In the genomic region with DNA sequence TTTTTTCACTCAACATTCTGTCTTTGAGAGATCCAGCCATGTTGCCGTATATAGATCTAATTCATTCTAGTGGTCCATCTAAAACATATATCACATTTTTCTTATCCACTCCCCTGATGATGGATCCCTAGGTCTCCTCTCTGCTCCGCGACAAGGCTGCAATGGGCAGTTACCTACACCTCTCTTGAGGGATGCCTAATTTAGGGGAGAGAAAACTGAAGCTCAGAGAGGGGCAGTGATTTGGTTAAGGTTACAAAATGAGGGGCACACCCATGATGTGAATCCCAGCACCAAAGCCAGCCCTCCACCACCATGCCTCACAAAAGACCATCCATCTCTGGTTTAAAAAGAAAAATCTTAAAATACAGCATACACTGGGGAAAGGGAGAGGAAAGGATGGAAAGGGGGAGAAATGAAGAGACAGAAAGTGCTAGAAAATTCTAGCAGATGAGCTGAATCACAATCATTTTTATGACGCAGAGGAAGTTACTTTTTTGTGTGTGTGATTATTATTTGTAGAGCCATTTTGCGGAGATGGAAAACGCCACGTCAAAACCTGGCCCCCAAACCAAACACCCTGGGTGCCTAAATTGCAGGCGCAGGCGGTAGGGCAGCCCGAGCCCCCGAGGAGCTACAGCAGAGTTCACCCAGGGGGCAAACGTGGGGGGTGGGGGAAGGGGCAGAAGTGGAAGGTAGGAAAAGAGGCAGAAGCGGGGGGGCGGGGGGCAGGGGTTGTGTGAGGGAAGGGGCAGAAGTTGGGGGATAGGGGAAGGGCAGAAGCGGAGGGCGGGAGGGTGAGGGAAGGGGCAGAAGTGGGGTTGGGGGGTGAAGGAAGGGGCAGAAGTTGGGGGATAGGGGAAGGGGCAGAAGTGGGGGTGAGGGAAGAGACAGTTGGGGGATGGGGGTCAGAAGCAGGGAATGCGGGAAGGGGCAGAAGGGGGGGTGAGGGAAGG, we compare ENCODE assay signal across 2 cellular contexts.
TF ChIP-seq lines count a peak whose summit lies in the region.

No MANE protein-coding gene starts in this region.

TF ChIP-seq in liver, 16 proteins besides CTCF, POLR2A, EP300 and RAD21:
- TF ChIP-seq NR2F2 (IDR thresholded peaks at IDR 0.05) (no peak), GABPA (IDR thresholded peaks at IDR 0.05 in 1 of 2, conservative IDR thresholded peaks at IDR 0.05 in 1 of 2) (no peak), JUND (IDR thresholded peaks at IDR 0.05) (no peak), FOXA2 (IDR thresholded peaks at IDR 0.05) (no peak), EGR1 (IDR thresholded peaks at IDR 0.05; ENCODE audit: low read depth in 2 of 2) (no peak), TAF1 (conservative IDR thresholded peaks at IDR 0.05) (no peak), SP1 (IDR thresholded peaks at IDR 0.05) (no peak), RXRA (IDR thresholded peaks at IDR 0.05) (no peak)
- TF ChIP-seq, protein P1, sequence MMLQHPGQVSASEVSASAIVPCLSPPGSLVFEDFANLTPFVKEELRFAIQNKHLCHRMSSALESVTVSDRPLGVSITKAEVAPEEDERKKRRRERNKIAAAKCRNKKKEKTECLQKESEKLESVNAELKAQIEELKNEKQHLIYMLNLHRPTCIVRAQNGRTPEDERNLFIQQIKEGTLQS (IDR thresholded peaks at IDR 0.05), result no peak
- TF ChIP-seq, protein P2, sequence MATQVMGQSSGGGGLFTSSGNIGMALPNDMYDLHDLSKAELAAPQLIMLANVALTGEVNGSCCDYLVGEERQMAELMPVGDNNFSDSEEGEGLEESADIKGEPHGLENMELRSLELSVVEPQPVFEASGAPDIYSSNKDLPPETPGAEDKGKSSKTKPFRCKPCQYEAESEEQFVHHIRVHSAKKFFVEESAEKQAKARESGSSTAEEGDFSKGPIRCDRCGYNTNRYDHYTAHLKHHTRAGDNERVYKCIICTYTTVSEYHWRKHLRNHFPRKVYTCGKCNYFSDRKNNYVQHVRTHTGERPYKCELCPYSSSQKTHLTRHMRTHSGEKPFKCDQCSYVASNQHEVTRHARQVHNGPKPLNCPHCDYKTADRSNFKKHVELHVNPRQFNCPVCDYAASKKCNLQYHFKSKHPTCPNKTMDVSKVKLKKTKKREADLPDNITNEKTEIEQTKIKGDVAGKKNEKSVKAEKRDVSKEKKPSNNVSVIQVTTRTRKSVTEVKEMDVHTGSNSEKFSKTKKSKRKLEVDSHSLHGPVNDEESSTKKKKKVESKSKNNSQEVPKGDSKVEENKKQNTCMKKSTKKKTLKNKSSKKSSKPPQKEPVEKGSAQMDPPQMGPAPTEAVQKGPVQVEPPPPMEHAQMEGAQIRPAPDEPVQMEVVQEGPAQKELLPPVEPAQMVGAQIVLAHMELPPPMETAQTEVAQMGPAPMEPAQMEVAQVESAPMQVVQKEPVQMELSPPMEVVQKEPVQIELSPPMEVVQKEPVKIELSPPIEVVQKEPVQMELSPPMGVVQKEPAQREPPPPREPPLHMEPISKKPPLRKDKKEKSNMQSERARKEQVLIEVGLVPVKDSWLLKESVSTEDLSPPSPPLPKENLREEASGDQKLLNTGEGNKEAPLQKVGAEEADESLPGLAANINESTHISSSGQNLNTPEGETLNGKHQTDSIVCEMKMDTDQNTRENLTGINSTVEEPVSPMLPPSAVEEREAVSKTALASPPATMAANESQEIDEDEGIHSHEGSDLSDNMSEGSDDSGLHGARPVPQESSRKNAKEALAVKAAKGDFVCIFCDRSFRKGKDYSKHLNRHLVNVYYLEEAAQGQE (IDR thresholded peaks at IDR 0.05), result no peak

TF ChIP-seq in HepG2, 621 proteins besides CTCF, POLR2A, EP300 and RAD21:
- TF ChIP-seq ZNF383 (CRISPR knock-in tag; IDR thresholded peaks at IDR 0.05; ENCODE audit: borderline replicate concordance) (no peak), ZNF776 (CRISPR knock-in tag; IDR thresholded peaks at IDR 0.05) (no peak), ZNF674 (CRISPR knock-in tag; IDR thresholded peaks at IDR 0.05; ENCODE audit: low read depth) (no peak), TIGD3 (CRISPR knock-in tag; IDR thresholded peaks at IDR 0.05; ENCODE audit: borderline replicate concordance) (no peak), DMAP1 (CRISPR knock-in tag; IDR thresholded peaks at IDR 0.05) (no peak), AHDC1 (CRISPR knock-in tag; IDR thresholded peaks at IDR 0.05; ENCODE audit: borderline replicate concordance) (no peak), ZNF747 (CRISPR knock-in tag; IDR thresholded peaks at IDR 0.05; ENCODE audit: borderline replicate concordance) (no peak), EHMT2 (IDR thresholded peaks at IDR 0.05; ENCODE audit: borderline replicate concordance, low read depth, low read length) (no peak), ZFP36 (IDR thresholded peaks at IDR 0.05; ENCODE audit: borderline replicate concordance, low read depth, low read length, partially characterized antibody) (no peak), ZBTB3 (CRISPR knock-in tag; IDR thresholded peaks at IDR 0.05; ENCODE audit: borderline replicate concordance, low read depth) (no peak), SRSF1 (optimal IDR thresholded peaks at IDR 0.05; ENCODE audit: low read depth, low read length) (no peak), HOXA7 (CRISPR knock-in tag; IDR thresholded peaks at IDR 0.05) (no peak), ZNF550 (CRISPR knock-in tag; IDR thresholded peaks at IDR 0.05; ENCODE audit: borderline replicate concordance) (no peak), KDM1A (CRISPR knock-in tag; IDR thresholded peaks at IDR 0.05) (no peak), DNMT1 (CRISPR knock-in tag; IDR thresholded peaks at IDR 0.05) (no peak), TSC22D2 (CRISPR knock-in tag; IDR thresholded peaks at IDR 0.05; ENCODE audit: borderline replicate concordance) (no peak), MYNN (CRISPR knock-in tag; IDR thresholded peaks at IDR 0.05; ENCODE audit: low read depth) (no peak)
- TF ChIP-seq, protein P3, sequence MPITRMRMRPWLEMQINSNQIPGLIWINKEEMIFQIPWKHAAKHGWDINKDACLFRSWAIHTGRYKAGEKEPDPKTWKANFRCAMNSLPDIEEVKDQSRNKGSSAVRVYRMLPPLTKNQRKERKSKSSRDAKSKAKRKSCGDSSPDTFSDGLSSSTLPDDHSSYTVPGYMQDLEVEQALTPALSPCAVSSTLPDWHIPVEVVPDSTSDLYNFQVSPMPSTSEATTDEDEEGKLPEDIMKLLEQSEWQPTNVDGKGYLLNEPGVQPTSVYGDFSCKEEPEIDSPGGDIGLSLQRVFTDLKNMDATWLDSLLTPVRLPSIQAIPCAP (CRISPR knock-in tag; IDR thresholded peaks at IDR 0.05; ENCODE audit: low read depth), result no peak
- TF ChIP-seq, protein P4, sequence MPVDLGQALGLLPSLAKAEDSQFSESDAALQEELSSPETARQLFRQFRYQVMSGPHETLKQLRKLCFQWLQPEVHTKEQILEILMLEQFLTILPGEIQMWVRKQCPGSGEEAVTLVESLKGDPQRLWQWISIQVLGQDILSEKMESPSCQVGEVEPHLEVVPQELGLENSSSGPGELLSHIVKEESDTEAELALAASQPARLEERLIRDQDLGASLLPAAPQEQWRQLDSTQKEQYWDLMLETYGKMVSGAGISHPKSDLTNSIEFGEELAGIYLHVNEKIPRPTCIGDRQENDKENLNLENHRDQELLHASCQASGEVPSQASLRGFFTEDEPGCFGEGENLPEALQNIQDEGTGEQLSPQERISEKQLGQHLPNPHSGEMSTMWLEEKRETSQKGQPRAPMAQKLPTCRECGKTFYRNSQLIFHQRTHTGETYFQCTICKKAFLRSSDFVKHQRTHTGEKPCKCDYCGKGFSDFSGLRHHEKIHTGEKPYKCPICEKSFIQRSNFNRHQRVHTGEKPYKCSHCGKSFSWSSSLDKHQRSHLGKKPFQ (CRISPR knock-in tag; IDR thresholded peaks at IDR 0.05; ENCODE audit: insufficient replicate concordance), result no peak
- TF ChIP-seq, protein P5, sequence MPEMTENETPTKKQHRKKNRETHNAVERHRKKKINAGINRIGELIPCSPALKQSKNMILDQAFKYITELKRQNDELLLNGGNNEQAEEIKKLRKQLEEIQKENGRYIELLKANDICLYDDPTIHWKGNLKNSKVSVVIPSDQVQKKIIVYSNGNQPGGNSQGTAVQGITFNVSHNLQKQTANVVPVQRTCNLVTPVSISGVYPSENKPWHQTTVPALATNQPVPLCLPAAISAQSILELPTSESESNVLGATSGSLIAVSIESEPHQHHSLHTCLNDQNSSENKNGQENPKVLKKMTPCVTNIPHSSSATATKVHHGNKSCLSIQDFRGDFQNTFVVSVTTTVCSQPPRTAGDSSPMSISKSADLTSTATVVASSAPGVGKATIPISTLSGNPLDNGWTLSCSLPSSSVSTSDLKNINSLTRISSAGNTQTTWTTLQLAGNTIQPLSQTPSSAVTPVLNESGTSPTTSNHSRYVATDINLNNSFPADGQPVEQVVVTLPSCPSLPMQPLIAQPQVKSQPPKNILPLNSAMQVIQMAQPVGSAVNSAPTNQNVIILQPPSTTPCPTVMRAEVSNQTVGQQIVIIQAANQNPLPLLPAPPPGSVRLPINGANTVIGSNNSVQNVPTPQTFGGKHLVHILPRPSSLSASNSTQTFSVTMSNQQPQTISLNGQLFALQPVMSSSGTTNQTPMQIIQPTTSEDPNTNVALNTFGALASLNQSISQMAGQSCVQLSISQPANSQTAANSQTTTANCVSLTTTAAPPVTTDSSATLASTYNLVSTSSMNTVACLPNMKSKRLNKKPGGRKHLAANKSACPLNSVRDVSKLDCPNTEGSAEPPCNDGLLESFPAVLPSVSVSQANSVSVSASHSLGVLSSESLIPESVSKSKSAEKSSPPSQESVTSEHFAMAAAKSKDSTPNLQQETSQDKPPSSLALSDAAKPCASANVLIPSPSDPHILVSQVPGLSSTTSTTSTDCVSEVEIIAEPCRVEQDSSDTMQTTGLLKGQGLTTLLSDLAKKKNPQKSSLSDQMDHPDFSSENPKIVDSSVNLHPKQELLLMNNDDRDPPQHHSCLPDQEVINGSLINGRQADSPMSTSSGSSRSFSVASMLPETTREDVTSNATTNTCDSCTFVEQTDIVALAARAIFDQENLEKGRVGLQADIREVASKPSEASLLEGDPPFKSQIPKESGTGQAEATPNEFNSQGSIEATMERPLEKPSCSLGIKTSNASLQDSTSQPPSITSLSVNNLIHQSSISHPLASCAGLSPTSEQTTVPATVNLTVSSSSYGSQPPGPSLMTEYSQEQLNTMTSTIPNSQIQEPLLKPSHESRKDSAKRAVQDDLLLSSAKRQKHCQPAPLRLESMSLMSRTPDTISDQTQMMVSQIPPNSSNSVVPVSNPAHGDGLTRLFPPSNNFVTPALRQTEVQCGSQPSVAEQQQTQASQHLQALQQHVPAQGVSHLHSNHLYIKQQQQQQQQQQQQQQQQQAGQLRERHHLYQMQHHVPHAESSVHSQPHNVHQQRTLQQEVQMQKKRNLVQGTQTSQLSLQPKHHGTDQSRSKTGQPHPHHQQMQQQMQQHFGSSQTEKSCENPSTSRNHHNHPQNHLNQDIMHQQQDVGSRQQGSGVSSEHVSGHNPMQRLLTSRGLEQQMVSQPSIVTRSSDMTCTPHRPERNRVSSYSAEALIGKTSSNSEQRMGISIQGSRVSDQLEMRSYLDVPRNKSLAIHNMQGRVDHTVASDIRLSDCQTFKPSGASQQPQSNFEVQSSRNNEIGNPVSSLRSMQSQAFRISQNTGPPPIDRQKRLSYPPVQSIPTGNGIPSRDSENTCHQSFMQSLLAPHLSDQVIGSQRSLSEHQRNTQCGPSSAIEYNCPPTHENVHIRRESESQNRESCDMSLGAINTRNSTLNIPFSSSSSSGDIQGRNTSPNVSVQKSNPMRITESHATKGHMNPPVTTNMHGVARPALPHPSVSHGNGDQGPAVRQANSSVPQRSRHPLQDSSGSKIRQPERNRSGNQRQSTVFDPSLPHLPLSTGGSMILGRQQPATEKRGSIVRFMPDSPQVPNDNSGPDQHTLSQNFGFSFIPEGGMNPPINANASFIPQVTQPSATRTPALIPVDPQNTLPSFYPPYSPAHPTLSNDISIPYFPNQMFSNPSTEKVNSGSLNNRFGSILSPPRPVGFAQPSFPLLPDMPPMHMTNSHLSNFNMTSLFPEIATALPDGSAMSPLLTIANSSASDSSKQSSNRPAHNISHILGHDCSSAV (CRISPR knock-in tag; IDR thresholded peaks at IDR 0.05; ENCODE audit: borderline replicate concordance), result no peak
TF ChIP-seq in HepG2: peak in this region for 0.
